In the genomic region with DNA sequence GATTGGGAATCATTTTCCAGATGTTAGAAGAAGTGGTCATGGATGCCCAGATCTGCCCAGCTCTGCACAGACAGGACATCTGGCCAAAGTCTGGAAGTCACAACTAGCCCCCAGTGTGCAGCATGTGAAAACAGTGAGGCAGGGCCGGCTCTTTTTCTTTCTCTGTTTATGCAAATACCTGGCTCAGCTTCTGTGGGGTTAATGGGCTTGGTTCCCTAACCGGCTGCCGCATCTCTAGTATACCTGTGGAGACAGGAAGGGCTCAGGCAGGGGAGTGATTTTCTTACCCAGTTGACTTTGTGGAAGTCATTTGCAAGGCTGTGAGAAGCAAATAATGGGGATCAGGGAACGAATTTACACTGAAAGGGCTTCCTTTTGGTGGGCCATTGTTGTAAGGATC, we compare ENCODE assay signal across 16 cellular contexts.
DNase-seq lines count a peak whose midpoint lies in the region; ATAC-seq and TF ChIP-seq lines count a peak whose summit lies in the region.
"Had no signal": no experiment of that assay in that cellular context is flagged by ENCODE, and none has a peak within 500 bp of the region (broad histone marks: within the 10 kb centered on the region; RNA-seq: fewer than 3 reads in every experiment).

No MANE protein-coding gene starts in this region.

- 47 to 50% methylated on average over 3 to 4 of the region's 4 CpGs for WGBS in upper lobe of left lung, 2 donors

- POLR2A ChIA-PET in activated CD4-positive, alpha-beta memory T cell treated with anti-CD3 and anti-CD28 coated beads for 36 hours (lab: Charles Lee) = no interaction called here
- POLR2A ChIA-PET in activated CD4-positive, alpha-beta memory T cell treated with anti-CD3 and anti-CD28 coated beads, Interleukin-2, amount 10 ng/mL, durations not matched to agents 7 days and 5 days (lab: Charles Lee) = no interaction called here
- POLR2A ChIA-PET in RWPE1 (lab: Yijun Ruan, JAX; ENCODE audit: low non-redundant PET) = no interaction called here

- H3K27ac ChIP-seq in RWPE1 (no peak overlapping the region), upper lobe of left lung (no peak overlapping the region)
- H3K27ac ChIP-seq: PC-9 had no signal

- H3K4me1 ChIP-seq in NT2/D1 (ENCODE audit: insufficient read depth, insufficient read length) (no peaks in the 10 kb centered on the region), upper lobe of left lung (no peaks in the 10 kb centered on the region)

- H3K27me3 ChIP-seq in NT2/D1 (ENCODE audit: insufficient read depth, insufficient read length) (no peaks in the 10 kb centered on the region), upper lobe of left lung (no peaks in the 10 kb centered on the region)
- H3K27me3 ChIP-seq: BE2C had no signal

- no peak overlapping the region for H3K9ac ChIP-seq in NT2/D1 (ENCODE audit: insufficient read length, low read depth)

- no peak overlapping the region for H3K4me3 Mint-ChIP-seq in activated CD4-positive, alpha-beta memory T cell treated with anti-CD3 and anti-CD28 coated beads for 36 hours
- H3K4me3 Mint-ChIP-seq in activated CD4-positive, alpha-beta memory T cell treated with anti-CD3 and anti-CD28 coated beads, Interleukin-2, amount 10 ng/mL, durations not matched to agents 7 days and 5 days = no peak overlapping the region
- H3K4me3 Mint-ChIP-seq: CD4-positive, CD25-positive, alpha-beta regulatory T cell had no signal

- CTCF ChIA-PET in activated CD4-positive, alpha-beta memory T cell treated with anti-CD3 and anti-CD28 coated beads for 36 hours (lab: Charles Lee) = no interaction called here
- CTCF ChIA-PET in activated CD4-positive, alpha-beta memory T cell treated with anti-CD3 and anti-CD28 coated beads, Interleukin-2, amount 10 ng/mL, durations not matched to agents 7 days and 5 days (lab: Charles Lee) = no interaction called here
- CTCF ChIA-PET in RWPE1 (lab: Yijun Ruan, JAX) = interaction anchor here (0.6 kb wide), 2 partner anchors 345 to 371 kb away, joined by 3 read pairs; no protein-coding TSS in a partner anchor

- intact Hi-C loops in activated CD4-positive, alpha-beta memory T cell treated with anti-CD3 and anti-CD28 coated beads for 36 hours (cut with micrococcal nuclease) = loop anchor here (10.0 kb wide), 1 partner anchor 821 kb away; no protein-coding TSS in a partner anchor

- DNase-seq in activated CD4-positive, alpha-beta memory T cell treated with anti-CD3 and anti-CD28 coated beads for 36 hours = no peak
- DNase-seq in activated CD4-positive, alpha-beta memory T cell treated with anti-CD3 and anti-CD28 coated beads, Interleukin-2, amount 10 ng/mL, durations not matched to agents 7 days and 5 days = no peak
- peak; percentile 44 for DNase-seq in NT2/D1 (ENCODE audit: low read depth, low spot score)
- peak; percentile 30 for DNase-seq in iPS DF 4.7 (ENCODE audit: extremely low read depth, low spot score)
- no peak for DNase-seq in RWPE1 (ENCODE audit: low spot score)
- no peak for DNase-seq in HCEC 1CT
- DNase-seq in upper lobe of left lung = no peak
- DNase-seq: BE2C; CD4-positive, CD25-positive, alpha-beta regulatory T cell; COR-L47; DMS 273 treated with DMSO at 0.1 percent for 48 hours; GDM1; NCI-H1105; NCI-H2081; NCI-H524; PC-9 had no signal

- peaks cover 18% of the 10 kb centered on the region for H3K27me3 Mint-ChIP-seq in activated CD4-positive, alpha-beta memory T cell treated with anti-CD3 and anti-CD28 coated beads for 36 hours
- H3K27me3 Mint-ChIP-seq in activated CD4-positive, alpha-beta memory T cell treated with anti-CD3 and anti-CD28 coated beads, Interleukin-2, amount 10 ng/mL, durations not matched to agents 7 days and 5 days = peaks cover 10% of the 10 kb centered on the region
- H3K27me3 Mint-ChIP-seq: CD4-positive, CD25-positive, alpha-beta regulatory T cell had no signal

- no peak for TF ChIP-seq POLR2A in upper lobe of left lung (IDR thresholded peaks at IDR 0.05)

- TF ChIP-seq EP300 in upper lobe of left lung (IDR thresholded peaks at IDR 0.05) = no peak

- H3K36me3 ChIP-seq in NT2/D1 (ENCODE audit: insufficient read depth, insufficient read length, low read length) (no peaks in the 10 kb centered on the region), upper lobe of left lung (no peaks in the 10 kb centered on the region)

- ATAC-seq in upper lobe of left lung (ENCODE audit: low FRiP score in 2 of 2) = no peak

- H3K27ac Mint-ChIP-seq in activated CD4-positive, alpha-beta memory T cell treated with anti-CD3 and anti-CD28 coated beads for 36 hours = peak overlapping the region; percentile 9
- H3K27ac Mint-ChIP-seq in activated CD4-positive, alpha-beta memory T cell treated with anti-CD3 and anti-CD28 coated beads, Interleukin-2, amount 10 ng/mL, durations not matched to agents 7 days and 5 days = no peak overlapping the region
- H3K27ac Mint-ChIP-seq: CD4-positive, CD25-positive, alpha-beta regulatory T cell had no signal

- TF ChIP-seq CTCF in RWPE1 (conservative IDR thresholded peaks at IDR 0.05; ENCODE audit: low read depth) (no peak), upper lobe of left lung (IDR thresholded peaks at IDR 0.05) (no peak)

- H3K9me3 Mint-ChIP-seq in activated CD4-positive, alpha-beta memory T cell treated with anti-CD3 and anti-CD28 coated beads for 36 hours = no peaks in the 10 kb centered on the region
- H3K9me3 Mint-ChIP-seq in activated CD4-positive, alpha-beta memory T cell treated with anti-CD3 and anti-CD28 coated beads, Interleukin-2, amount 10 ng/mL, durations not matched to agents 7 days and 5 days = peaks cover 3% of the 10 kb centered on the region

- H3K4me3 ChIP-seq in NT2/D1 (ENCODE audit: insufficient read length, low read depth) (no peak overlapping the region), upper lobe of left lung (no peak overlapping the region)
- H3K4me3 ChIP-seq: PC-9 had no signal

- H3K4me1 Mint-ChIP-seq in activated CD4-positive, alpha-beta memory T cell treated with anti-CD3 and anti-CD28 coated beads for 36 hours (ENCODE audit: low read depth) = peaks cover 27% of the 10 kb centered on the region
- peaks cover 8% of the 10 kb centered on the region for H3K4me1 Mint-ChIP-seq in activated CD4-positive, alpha-beta memory T cell treated with anti-CD3 and anti-CD28 coated beads, Interleukin-2, amount 10 ng/mL, durations not matched to agents 7 days and 5 days
- H3K4me1 Mint-ChIP-seq: CD4-positive, CD25-positive, alpha-beta regulatory T cell had no signal

- H3K36me3 Mint-ChIP-seq in activated CD4-positive, alpha-beta memory T cell treated with anti-CD3 and anti-CD28 coated beads for 36 hours = peaks cover 4% of the 10 kb centered on the region
- peaks cover 3% of the 10 kb centered on the region for H3K36me3 Mint-ChIP-seq in activated CD4-positive, alpha-beta memory T cell treated with anti-CD3 and anti-CD28 coated beads, Interleukin-2, amount 10 ng/mL, durations not matched to agents 7 days and 5 days (ENCODE audit: low read depth)
- H3K36me3 Mint-ChIP-seq: CD4-positive, CD25-positive, alpha-beta regulatory T cell had no signal

- H3K9me3 ChIP-seq in NT2/D1 (ENCODE audit: insufficient read depth, low read length) (no peaks in the 10 kb centered on the region), upper lobe of left lung (no peaks in the 10 kb centered on the region)
- H3K9me3 ChIP-seq: BE2C had no signal

Comparison
In these comparisons a context has a peak if more than half of its experiments do, and no peak if none do; other contexts are left out.
1. DNase-seq: peak in NT2/D1 (single experiment) and iPS DF 4.7 (single experiment); none in activated CD4-positive, alpha-beta memory T cell treated with anti-CD3 and anti-CD28 coated beads for 36 hours (single experiment), activated CD4-positive, alpha-beta memory T cell treated with anti-CD3 and anti-CD28 coated beads, Interleukin-2, amount 10 ng/mL, durations not matched to agents 7 days and 5 days (single experiment), RWPE1 (single experiment), HCEC 1CT (single experiment) and upper lobe of left lung (0 of 2).